ENCODE assay signal across 12 cellular contexts in the genomic region with DNA sequence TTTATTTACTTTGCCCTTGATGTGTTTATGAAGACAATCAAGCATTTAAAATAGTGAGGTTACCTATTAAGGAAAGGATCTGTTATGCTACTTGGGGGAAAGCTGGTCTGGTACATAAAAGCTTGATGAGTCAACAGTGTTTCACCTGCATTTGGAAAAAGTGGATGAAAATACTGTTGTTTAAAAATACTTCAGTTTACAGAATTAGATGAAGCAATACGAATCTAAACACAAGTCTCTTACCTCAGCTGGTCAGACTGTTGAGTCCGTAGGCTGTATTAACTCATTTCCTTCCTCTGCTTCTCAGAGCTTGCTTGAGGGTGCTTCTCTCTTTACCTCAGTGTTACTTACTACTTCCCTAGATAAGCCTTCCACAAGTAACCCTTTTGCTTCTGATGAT. TPM values are rescaled to one million over a fixed set of nuclear protein-coding genes. Genes with fewer than 3 reads are reported as not detected.
DNase-seq lines count a peak whose midpoint lies in the region; TF ChIP-seq lines count a peak whose summit lies in the region.
"Had no signal": no experiment of that assay in that cellular context is flagged by ENCODE, and none has a peak within 500 bp of the region (broad histone marks: within the 10 kb centered on the region; RNA-seq: fewer than 3 reads in every experiment).

No MANE protein-coding gene starts in this region.

- H3K9me3 ChIP-seq in transverse colon, result no peaks in the 10 kb centered on the region

- no peak for TF ChIP-seq POLR2A in transverse colon (IDR thresholded peaks at IDR 0.05)

- H3K9me3 Mint-ChIP-seq in endothelial cell (ENCODE audit: unreplicated experiment), result no peaks in the 10 kb centered on the region

- peak overlapping the region; percentile 48 for H3K4me3 Mint-ChIP-seq in endothelial cell (ENCODE audit: unreplicated experiment)

- 59 to 60% methylated on average over 2 of the region's 2 CpGs for WGBS in transverse colon (ENCODE audit: low coverage in 1 of 2), 2 donors

- H3K36me3 Mint-ChIP-seq in endothelial cell (ENCODE audit: low read depth, unreplicated experiment), result peaks cover 21% of the 10 kb centered on the region

- H3K4me1 Mint-ChIP-seq in endothelial cell (ENCODE audit: unreplicated experiment), result peaks cover 25% of the 10 kb centered on the region

- peak; percentile 2 for DNase-seq in NCI-H1436 treated with DMSO at 0.1 percent for 48 hours (lab: John Stamatoyannopoulos, UW)
- no peak for DNase-seq in NCI-H1436 (lab: John Stamatoyannopoulos, UW)
- DNase-seq in NOMO-1 treated with dmso at 0.1 percent for 144 hours (lab: John Stamatoyannopoulos, UW; ENCODE audit: unreplicated experiment), result peak; percentile 52
- no peak for DNase-seq in endothelial cell (ENCODE audit: low spot score)
- DNase-seq in pulmonary artery endothelial cell (ENCODE audit: low read depth, low spot score), result peak; percentile 19
- no peak for DNase-seq in transverse colon
- DNase-seq in nucleus accumbens (lab: John Stamatoyannopoulos, UW), result no peak
- DNase-seq in NCI-H2227 treated with DMSO at 0.1 percent for 48 hours (lab: John Stamatoyannopoulos, UW), result no peak
- DNase-seq: anterior cingulate cortex, substantia nigra had no signal

- H3K27ac ChIP-seq in transverse colon, result no peak overlapping the region

- H3K27me3 ChIP-seq in transverse colon, result no peaks in the 10 kb centered on the region

- TF ChIP-seq EP300 in transverse colon (IDR thresholded peaks at IDR 0.05; ENCODE audit: low read depth), result no peak

- in situ Hi-C loops in transverse colon (cut with MboI; ENCODE audit: low pct_ligation_motif_present in 1 of 4, low pct_unique_long_range_greater_than_20kb in 1 of 4, low sequenced_read_pairs in 3 of 4), result no loop called here

- no peak for TF ChIP-seq CTCF in endothelial cell (IDR thresholded peaks at IDR 0.05; ENCODE audit: unreplicated experiment)
- TF ChIP-seq CTCF in transverse colon (IDR thresholded peaks at IDR 0.05), result no peak

- intact Hi-C loops in transverse colon (cut with DNase I; ENCODE audit: low total_unique reads), result no loop called here

- H3K27me3 Mint-ChIP-seq in endothelial cell (ENCODE audit: unreplicated experiment), result no peaks in the 10 kb centered on the region

- no peak overlapping the region for H3K4me3 ChIP-seq in transverse colon

- peak overlapping the region; percentile 59 for H3K27ac Mint-ChIP-seq in endothelial cell (ENCODE audit: unreplicated experiment)

- peaks cover 0 to 29% (median 8%) of the 10 kb centered on the region in 4 donors for H3K36me3 ChIP-seq in transverse colon

- peaks cover 0 to 12% (median 2%) of the 10 kb centered on the region in 4 donors for H3K4me1 ChIP-seq in transverse colon

RNA-seq across cellular contexts. Expression of a gene that starts 36.1 kb away (rescaled TPM):
- total RNA-seq in endothelial cell (ENCODE audit: unreplicated experiment) (not detected), pulmonary artery endothelial cell (not detected in 2 replicates), transverse colon (not detected)
- total RNA-seq: A172, mononuclear cell had no signal

RNA-seq across cellular contexts. Expression of a gene that starts 58.1 kb away (rescaled TPM):
- total RNA-seq in endothelial cell (ENCODE audit: unreplicated experiment) (76.4 TPM), pulmonary artery endothelial cell (95.4 and 100 TPM in 2 replicates), transverse colon (10 to 100 TPM; 16.1 to 46.4 (median 30.3) TPM)

Comparison
In these comparisons a context has a peak if more than half of its experiments do, and no peak if none do; other contexts are left out.
1. DNase-seq: peak in NCI-H1436 treated with DMSO at 0.1 percent for 48 hours (single experiment), NOMO-1 treated with dmso at 0.1 percent for 144 hours (single experiment) and pulmonary artery endothelial cell (single experiment); none in NCI-H1436 (single experiment), endothelial cell (single experiment), transverse colon (single experiment), nucleus accumbens (0 of 56) and NCI-H2227 treated with DMSO at 0.1 percent for 48 hours (single experiment).